5 cellular contexts compared by ENCODE assay signal in the genomic region with DNA sequence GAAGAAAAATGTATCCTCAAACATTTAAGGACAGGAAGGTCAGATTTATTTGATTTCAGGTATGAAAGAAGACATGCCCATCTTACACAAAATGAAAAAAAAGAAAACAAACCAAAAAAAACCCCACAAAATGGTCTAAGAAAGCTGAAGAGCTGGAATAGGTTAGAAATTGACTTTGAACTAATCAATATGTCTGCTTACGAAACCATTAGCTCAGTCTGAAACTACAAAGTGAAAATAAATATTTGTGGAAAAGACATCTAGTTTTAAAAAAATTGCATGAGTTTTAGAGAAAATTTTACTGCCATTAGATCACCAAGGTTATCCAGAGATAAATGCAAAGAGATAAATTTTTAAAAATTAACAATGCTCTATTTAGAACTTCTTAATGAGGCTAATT.
"Had no signal": no experiment of that assay in that cellular context is flagged by ENCODE, and none has a peak within 500 bp of the region (broad histone marks: within the 10 kb centered on the region; RNA-seq: fewer than 3 reads in every experiment).

No MANE protein-coding gene starts in this region.

- ATAC-seq: GM23338 had no signal

- FAIRE-seq: H1, HTR-8/SVneo had no signal

- DNase-seq: H9 had no signal

- H3K4me3 Mint-ChIP-seq: GM23338, H9, IgD-negative memory B cell had no signal

- H3K27ac Mint-ChIP-seq: GM23338, H9, IgD-negative memory B cell had no signal

- H3K9me3 Mint-ChIP-seq: GM23338, H9, IgD-negative memory B cell had no signal

- H3K4me2 ChIP-seq: GM23338 had no signal

- H2AFZ ChIP-seq: GM23338 had no signal

- H3K36me3 Mint-ChIP-seq: IgD-negative memory B cell had no signal

- H3K4me3 ChIP-seq: GM23338 had no signal
